In the genomic region with DNA sequence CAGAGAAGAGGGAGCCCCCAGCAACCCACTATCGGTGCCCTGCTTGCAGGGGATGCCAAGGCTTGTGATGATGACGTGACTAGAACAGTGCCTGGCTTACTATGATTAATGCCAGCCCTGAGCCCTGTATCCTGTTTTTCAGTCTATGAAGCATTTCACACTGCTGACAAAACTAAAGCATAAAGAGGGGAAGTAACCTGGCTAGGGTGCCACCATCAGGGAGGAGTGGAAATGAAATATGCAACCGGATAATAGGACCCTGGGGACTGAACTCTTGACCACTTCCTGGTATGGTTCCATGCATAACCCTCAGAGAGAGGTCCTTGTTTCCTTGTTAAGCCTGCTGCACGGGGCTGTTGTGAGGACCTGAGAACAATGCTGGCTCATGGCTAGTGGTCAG, we compare ENCODE assay signal across 10 cellular contexts. TPM values are rescaled to one million over a fixed set of nuclear protein-coding genes. Genes with fewer than 3 reads are reported as not detected.
DNase-seq lines count a peak whose midpoint lies in the region; ATAC-seq and TF ChIP-seq lines count a peak whose summit lies in the region.
"Had no signal": no experiment of that assay in that cellular context is flagged by ENCODE, and none has a peak within 500 bp of the region (broad histone marks: within the 10 kb centered on the region; RNA-seq: fewer than 3 reads in every experiment).

No MANE protein-coding gene starts in this region.

- no peaks in the 10 kb centered on the region for H3K36me3 ChIP-seq in GM06990 (ENCODE audit: control insufficient read depth, insufficient read depth, low read length)
- H3K36me3 ChIP-seq in upper lobe of left lung: no peaks in the 10 kb centered on the region
- H3K36me3 ChIP-seq in adrenal gland (replicated peaks in 1 of 2): no peaks in the 10 kb centered on the region
- H3K36me3 ChIP-seq: heart right ventricle had no signal

- H3K4me3 ChIP-seq in GM06990 (replicated peaks; ENCODE audit: low read depth, low read length) (no peak overlapping the region), upper lobe of left lung (no peak overlapping the region), adrenal gland (no peak overlapping the region)
- H3K4me3 ChIP-seq: heart right ventricle had no signal

- H3K27ac ChIP-seq in upper lobe of left lung: no peak overlapping the region
- H3K27ac ChIP-seq in adrenal gland: no peak overlapping the region
- H3K27ac ChIP-seq: heart right ventricle had no signal

- TF ChIP-seq EP300 in upper lobe of left lung (IDR thresholded peaks at IDR 0.05): no peak

- TF ChIP-seq POLR2A in upper lobe of left lung (IDR thresholded peaks at IDR 0.05) (no peak), adrenal gland (IDR thresholded peaks at IDR 0.05) (no peak)

- H3K4me1 ChIP-seq in upper lobe of left lung (no peaks in the 10 kb centered on the region), adrenal gland (replicated peaks in 1 of 2) (no peaks in the 10 kb centered on the region)

- H3K27me3 ChIP-seq in GM06990 (replicated peaks; ENCODE audit: control insufficient read depth, insufficient read depth, low read length): no peaks in the 10 kb centered on the region
- no peaks in the 10 kb centered on the region for H3K27me3 ChIP-seq in upper lobe of left lung
- H3K27me3 ChIP-seq in adrenal gland: no peaks in the 10 kb centered on the region
- H3K27me3 ChIP-seq: heart right ventricle had no signal

- TF ChIP-seq CTCF in GM06990 (IDR thresholded peaks at IDR 0.05; ENCODE audit: insufficient read depth, low read length, poor library complexity, severe bottlenecking) (no peak), upper lobe of left lung (IDR thresholded peaks at IDR 0.05) (no peak), adrenal gland (IDR thresholded peaks at IDR 0.05) (no peak)

- peak; percentile 44 for DNase-seq in GM06990 (ENCODE audit: extremely low read depth, insufficient read length)
- peak; percentile 60 for DNase-seq in UCSD-AML1 (lab: John Stamatoyannopoulos, UW; ENCODE audit: unreplicated experiment)
- DNase-seq in upper lobe of left lung: no peak
- DNase-seq in DMS53 (lab: John Stamatoyannopoulos, UW): no peak
- no peak for DNase-seq in adrenal gland
- no peak for DNase-seq in nucleus accumbens (lab: John Stamatoyannopoulos, UW)
- DNase-seq: heart right ventricle, NCI-H2081 treated with DMSO at 0.1 percent for 48 hours had no signal

- intact Hi-C loops in adrenal gland (cut with DNase I): no loop called here

- WGBS in upper lobe of left lung, 2 donors: 25 to 51% methylated on average over 4 of the region's 4 CpGs
- 53 to 64% (median 58%) methylated on average over 4 of the region's 4 CpGs for WGBS in adrenal gland, 4 donors

- ATAC-seq in GM19468 (IDR thresholded peaks at IDR 0.05; ENCODE audit: extremely low read depth, unreplicated experiment) (peak; percentile 91), HG03280 (IDR thresholded peaks at IDR 0.05; ENCODE audit: unreplicated experiment) (peak; percentile 88), upper lobe of left lung (ENCODE audit: low FRiP score in 2 of 2) (no peak)

- no peaks in the 10 kb centered on the region for H3K9me3 ChIP-seq in upper lobe of left lung
- H3K9me3 ChIP-seq in adrenal gland (replicated peaks in 1 of 3): no peaks in the 10 kb centered on the region
- H3K9me3 ChIP-seq: heart right ventricle had no signal

RNA-seq across cellular contexts. Expression of gene MED28, which starts 50.3 kb away (rescaled TPM):
- total RNA-seq in upper lobe of left lung (10 to 100 TPM; 14.7 to 56.2 (median 19.0) TPM), adrenal gland (10 to 100 TPM in 5 of 8 donors, 1 to 10 TPM in 3; 7.2 to 49.4 (median 16.6) TPM)
- polyA plus RNA-seq in adrenal gland: 10 to 100 TPM in 1 of 3 donors, 1 to 10 TPM in 2; 4.9 to 11.3 (median 7.7) TPM

Comparison
In these comparisons a context has a peak if more than half of its experiments do, and no peak if none do; other contexts are left out.
1. DNase-seq: peak in GM06990 (single experiment) and UCSD-AML1 (single experiment); none in upper lobe of left lung (0 of 2), DMS53 (single experiment), adrenal gland (0 of 7) and nucleus accumbens (0 of 56).
2. ATAC-seq: peak in GM19468 (single experiment) and HG03280 (single experiment); none in upper lobe of left lung (0 of 2).